Comparison of ENCODE assay signal across 25 cellular contexts in genomic region chr4:39899291-39899690, GRCh38.
DNase-seq lines count a peak whose midpoint lies in the region; ATAC-seq, FAIRE-seq and TF ChIP-seq lines count a peak whose summit lies in the region.
"Had no signal": no experiment of that assay in that cellular context is flagged by ENCODE, and none has a peak within 500 bp of the region (broad histone marks: within the 10 kb centered on the region; RNA-seq: fewer than 3 reads in every experiment).

No MANE protein-coding gene starts in this region.

- H3K4me3 Mint-ChIP-seq in H9: no peak overlapping the region
- H3K4me3 Mint-ChIP-seq in stimulated activated effector memory CD8-positive, alpha-beta T cell treated with anti-CD3 and anti-CD28 coated beads, Interleukin-12 subunit alpha, Interleukin-12 subunit beta, amount 100 ng/mL, for 72 hours: no peak overlapping the region
- H3K4me3 Mint-ChIP-seq: CD8-positive, alpha-beta T cell had no signal

- no peak overlapping the region for H4K5ac ChIP-seq in H9 (ENCODE audit: insufficient read length, low read depth, low read length)

- H3K4me1 ChIP-seq in H9 (ENCODE audit: insufficient read depth, low read length): no peaks in the 10 kb centered on the region
- H3K4me1 ChIP-seq in GM12878 (ENCODE audit: control insufficient read depth, insufficient read depth, low read length): no peaks in the 10 kb centered on the region
- no peaks in the 10 kb centered on the region for H3K4me1 ChIP-seq in breast epithelium

- no peak overlapping the region for H3K18ac ChIP-seq in H9 (ENCODE audit: insufficient read length, low read depth, low read length)

- no peak overlapping the region for H3K4ac ChIP-seq in H9 (ENCODE audit: low read depth, low read length)

- H3K79me1 ChIP-seq in H9 (ENCODE audit: insufficient read depth, low read depth, low read length, poor library complexity, severe bottlenecking): no peaks in the 10 kb centered on the region

- TF ChIP-seq CTCF in H9 (conservative IDR thresholded peaks at IDR 0.05) (no peak), GM12878 (IDR thresholded peaks at IDR 0.05 in 2 of 3, conservative IDR thresholded peaks at IDR 0.05 in 1 of 3; ENCODE audit: control insufficient read depth in 2 of 3, extremely low read depth in 1 of 3, insufficient read depth in 1 of 3, low read depth in 3 of 3, low read length in 3 of 3) (no peak), breast epithelium (IDR thresholded peaks at IDR 0.05) (no peak), GM13977 (IDR thresholded peaks at IDR 0.05; ENCODE audit: extremely low read depth, insufficient read depth, missing control alignments) (no peak)

- no CpG with 5 or more reads among the region's 3 CpGs for WGBS in H9 (ENCODE audit: extremely low coverage, insufficient read length, low lambda C conversion rate)
- 42% methylated on average over 3 of the region's 3 CpGs for WGBS in GM12878 (ENCODE audit: insufficient coverage, insufficient replicate concordance, low lambda C conversion rate, missing lambda C conversion rate)

- H4K91ac ChIP-seq in H9 (ENCODE audit: insufficient read length, low read depth, low read length): no peak overlapping the region

- no peak overlapping the region for H2BK20ac ChIP-seq in H9 (ENCODE audit: low read depth, low read length, poor library complexity, severe bottlenecking)

- no peak overlapping the region for H3K27ac ChIP-seq in H9 (ENCODE audit: insufficient read length, low read depth, low read length)
- no peak overlapping the region for H3K27ac ChIP-seq in GM12878 (ENCODE audit: control insufficient read depth, insufficient read depth)
- no peak overlapping the region for H3K27ac ChIP-seq in breast epithelium

- RAD21 ChIA-PET in GM12878 (lab: Charles Lee; ENCODE audit: unreplicated experiment): no interaction called here

- TF ChIP-seq RAD21 in GM12878 (IDR thresholded peaks at IDR 0.05; ENCODE audit: insufficient read depth, low read depth, low read length): no peak

- TF ChIP-seq POLR2A in GM12878 (IDR thresholded peaks at IDR 0.05; ENCODE audit: low read depth, low read length) (no peak), breast epithelium (IDR thresholded peaks at IDR 0.05) (no peak)

- no peak for TF ChIP-seq EP300 in GM12878 (IDR thresholded peaks at IDR 0.05; ENCODE audit: borderline replicate concordance in 1 of 2, control insufficient read depth in 1 of 2, low read depth in 2 of 2, low read length in 2 of 2)

- no peak overlapping the region for H2AFZ ChIP-seq in H9 (ENCODE audit: low read length)
- H2AFZ ChIP-seq in GM12878 (ENCODE audit: control insufficient read depth, low read depth, low read length): no peak overlapping the region

- H3K4me2 ChIP-seq in H9 (ENCODE audit: insufficient read depth, insufficient read length, low read length) (no peak overlapping the region), GM12878 (ENCODE audit: control insufficient read depth, insufficient read depth) (no peak overlapping the region)
- H3K4me2 ChIP-seq: SK-N-SH had no signal

- H2BK5ac ChIP-seq in H9 (ENCODE audit: insufficient read length, low read length): no peak overlapping the region

- H3K4me3 ChIP-seq in GM12878 (no peak overlapping the region), breast epithelium (no peak overlapping the region)

- DNase-seq in H9 (no peak), GM12878 (ENCODE audit: low read depth, low spot score) (no peak), breast epithelium (ENCODE audit: low spot score in 2 of 2) (no peak), GM13977 (ENCODE audit: low spot score) (no peak)
- no peak for DNase-seq in stimulated activated effector memory CD8-positive, alpha-beta T cell treated with anti-CD3 and anti-CD28 coated beads, Interleukin-12 subunit alpha, Interleukin-12 subunit beta, amount 100 ng/mL, for 72 hours (ENCODE audit: low spot score in 2 of 2)
- DNase-seq: C1 segment of cervical spinal cord; Caco-2; CD8-positive, alpha-beta T cell; DMS79; EL; GF-D8; KBM-7; MV-4-11; NCI-H1105 treated with DMSO at 0.1 percent for 48 hours; NCI-H146; NCI-H1930; NCI-H2107; NCI-H524; NCI-H748 treated with DMSO at 0.1 percent for 48 hours; PC-3; SK-N-SH had no signal

- H2BK15ac ChIP-seq in H9 (ENCODE audit: low read depth, low read length): no peak overlapping the region

- no peaks in the 10 kb centered on the region for H3K23me2 ChIP-seq in H9 (ENCODE audit: insufficient read length, low read depth, low read length, poor library complexity, severe bottlenecking)

- intact Hi-C loops in GM12878 (cut with micrococcal nuclease; ENCODE audit: unreplicated experiment): no loop called here
- intact Hi-C loops in breast epithelium (cut with DNase I; ENCODE audit: low total_unique reads): no loop called here

- H3K79me2 ChIP-seq in H9 (ENCODE audit: insufficient read depth, low read length): no peaks in the 10 kb centered on the region
- no peaks in the 10 kb centered on the region for H3K79me2 ChIP-seq in GM12878 (ENCODE audit: control insufficient read depth, insufficient read depth, low read length)

- no peak overlapping the region for H2BK12ac ChIP-seq in H9 (ENCODE audit: insufficient read length, low read depth, low read length)

- SMC1A ChIA-PET in GM12878 (lab: Charles Lee; ENCODE audit: uncharacterized antibody, unreplicated experiment): interaction anchor here (0.8 to 1.8 kb wide), 3 partner anchors 9 to 25 kb away, joined by 3 to 5 read pairs (median 5); no protein-coding TSS in a partner anchor

- H3K23ac ChIP-seq in H9 (ENCODE audit: insufficient read length, low read depth, low read length): no peak overlapping the region

- no peaks in the 10 kb centered on the region for H3K9me3 ChIP-seq in H9 (ENCODE audit: control insufficient read depth, low read depth, low read length)
- H3K9me3 ChIP-seq in GM12878 (replicated peaks; ENCODE audit: control insufficient read depth, insufficient read depth, low read length): no peaks in the 10 kb centered on the region
- no peaks in the 10 kb centered on the region for H3K9me3 ChIP-seq in breast epithelium
- H3K9me3 ChIP-seq: Caco-2, SK-N-SH had no signal

- no peak overlapping the region for H3K14ac ChIP-seq in H9 (ENCODE audit: insufficient read depth, low read length)

- peaks cover 18% of the 10 kb centered on the region in 2 experiments for H3K4me1 Mint-ChIP-seq in H9
- H3K4me1 Mint-ChIP-seq in stimulated activated effector memory CD8-positive, alpha-beta T cell treated with anti-CD3 and anti-CD28 coated beads, Interleukin-12 subunit alpha, Interleukin-12 subunit beta, amount 100 ng/mL, for 72 hours: no peaks in the 10 kb centered on the region

- H3K36me3 Mint-ChIP-seq in H9 (ENCODE audit: insufficient read depth in 1 of 3, low read depth in 3 of 3): peaks cover 38 to 83% (median 81%) of the 10 kb centered on the region in 3 experiments
- peaks cover 99% of the 10 kb centered on the region for H3K36me3 Mint-ChIP-seq in stimulated activated effector memory CD8-positive, alpha-beta T cell treated with anti-CD3 and anti-CD28 coated beads, Interleukin-12 subunit alpha, Interleukin-12 subunit beta, amount 100 ng/mL, for 72 hours

- peak overlapping the region in 2 of 3 experiments; percentile 66 to 72; a peak in 4 of 7 replicates for H3K27ac Mint-ChIP-seq in H9
- peak overlapping the region; percentile 52 for H3K27ac Mint-ChIP-seq in stimulated activated effector memory CD8-positive, alpha-beta T cell treated with anti-CD3 and anti-CD28 coated beads, Interleukin-12 subunit alpha, Interleukin-12 subunit beta, amount 100 ng/mL, for 72 hours
- H3K27ac Mint-ChIP-seq: CD8-positive, alpha-beta T cell had no signal

- H2BK120ac ChIP-seq in H9 (ENCODE audit: low read depth, low read length, poor library complexity, severe bottlenecking): no peak overlapping the region

- H4K20me1 ChIP-seq in H9 (ENCODE audit: control insufficient read depth, insufficient read depth, insufficient read length): no peaks in the 10 kb centered on the region
- H4K20me1 ChIP-seq in GM12878 (ENCODE audit: control insufficient read depth, insufficient read depth): no peaks in the 10 kb centered on the region

- H3T11ph ChIP-seq in H9 (ENCODE audit: low read length): no peak overlapping the region

- FAIRE-seq in G401.6 (lab: Jason Lieb, UNC) (peak; percentile 39), GM12878 (lab: Jason Lieb, UNC) (no peak)
- FAIRE-seq: GM12892, H54 had no signal

- no peaks in the 10 kb centered on the region for H3K9me3 Mint-ChIP-seq in H9
- H3K9me3 Mint-ChIP-seq in stimulated activated effector memory CD8-positive, alpha-beta T cell treated with anti-CD3 and anti-CD28 coated beads, Interleukin-12 subunit alpha, Interleukin-12 subunit beta, amount 100 ng/mL, for 72 hours: no peaks in the 10 kb centered on the region
- H3K9me3 Mint-ChIP-seq: CD8-positive, alpha-beta T cell had no signal

- H4K8ac ChIP-seq in H9 (replicated peaks; ENCODE audit: insufficient read length, low read depth, low read length): no peak overlapping the region

- H3K27me3 ChIP-seq in H9 (ENCODE audit: insufficient read depth, low read length) (no peaks in the 10 kb centered on the region), GM12878 (replicated peaks in 1 of 2; ENCODE audit: control insufficient read depth in 2 of 2, insufficient read depth in 2 of 2, low read length in 1 of 2) (no peaks in the 10 kb centered on the region), breast epithelium (no peaks in the 10 kb centered on the region)

- H3K9ac ChIP-seq in H9 (ENCODE audit: extremely low read depth, insufficient read length, low read length): no peak overlapping the region
- H3K9ac ChIP-seq in GM12878 (ENCODE audit: control insufficient read depth, insufficient read depth, low read length): no peak overlapping the region
- H3K9ac ChIP-seq: SK-N-SH had no signal

- ATAC-seq in GM12878 (no peak), HG03469 (IDR thresholded peaks at IDR 0.05; ENCODE audit: unreplicated experiment) (no peak)
- ATAC-seq in stimulated activated effector memory CD8-positive, alpha-beta T cell treated with anti-CD3 and anti-CD28 coated beads, Interleukin-12 subunit alpha, Interleukin-12 subunit beta, amount 100 ng/mL, for 72 hours: peak; percentile 68
- ATAC-seq: CD8-positive, alpha-beta T cell; PC-3 had no signal

- BruUV-seq in GM12878 (replicated peaks; lab: Mats Ljungman, UMichigan): TSS peak; percentile 5

- no peak overlapping the region for H2AK5ac ChIP-seq in H9 (ENCODE audit: insufficient read length, low read length)

- CTCF ChIA-PET in GM12878 (lab: Yijun Ruan, JAX): interaction anchor here (4.3 kb wide), 1 partner anchor 10 kb away, joined by 16 read pairs; no protein-coding TSS in a partner anchor

- POLR2A ChIA-PET in GM12878 (lab: Charles Lee): interaction anchor here (0.6 to 0.7 kb wide), 2 partner anchors 76 to 211 kb away, joined by 3 to 9 read pairs; no protein-coding TSS in a partner anchor

- no peaks in the 10 kb centered on the region for H3K27me3 Mint-ChIP-seq in H9 (ENCODE audit: low read depth)

- no peak overlapping the region for H3K56ac ChIP-seq in H9 (ENCODE audit: insufficient read length, low read depth, low read length)

- H3K36me3 ChIP-seq in GM12878 (ENCODE audit: control insufficient read depth in 2 of 2, insufficient read depth in 2 of 2, low read length in 1 of 2) (peaks cover 5 to 31% of the 10 kb centered on the region in 2 experiments; a peak in 3 of 4 replicates), breast epithelium (no peaks in the 10 kb centered on the region)

- in situ Hi-C loops in GM12878 (cut with MboI): no loop called here
- in situ Hi-C loops in GM13977 (cut with MboI; ENCODE audit: low pct_unique_long_range_greater_than_20kb, low sequenced_read_pairs, unreplicated experiment): no loop called here

TF ChIP-seq in GM12878, 131 proteins besides CTCF, POLR2A, EP300 and RAD21 (continues in another document):
- TF ChIP-seq JUNB (IDR thresholded peaks at IDR 0.05): 0 out of 2 replicates have a peak, but pooled peaks have one; percentile 33
